Comparison of ENCODE assay signal across 9 cellular contexts in the genomic region with DNA sequence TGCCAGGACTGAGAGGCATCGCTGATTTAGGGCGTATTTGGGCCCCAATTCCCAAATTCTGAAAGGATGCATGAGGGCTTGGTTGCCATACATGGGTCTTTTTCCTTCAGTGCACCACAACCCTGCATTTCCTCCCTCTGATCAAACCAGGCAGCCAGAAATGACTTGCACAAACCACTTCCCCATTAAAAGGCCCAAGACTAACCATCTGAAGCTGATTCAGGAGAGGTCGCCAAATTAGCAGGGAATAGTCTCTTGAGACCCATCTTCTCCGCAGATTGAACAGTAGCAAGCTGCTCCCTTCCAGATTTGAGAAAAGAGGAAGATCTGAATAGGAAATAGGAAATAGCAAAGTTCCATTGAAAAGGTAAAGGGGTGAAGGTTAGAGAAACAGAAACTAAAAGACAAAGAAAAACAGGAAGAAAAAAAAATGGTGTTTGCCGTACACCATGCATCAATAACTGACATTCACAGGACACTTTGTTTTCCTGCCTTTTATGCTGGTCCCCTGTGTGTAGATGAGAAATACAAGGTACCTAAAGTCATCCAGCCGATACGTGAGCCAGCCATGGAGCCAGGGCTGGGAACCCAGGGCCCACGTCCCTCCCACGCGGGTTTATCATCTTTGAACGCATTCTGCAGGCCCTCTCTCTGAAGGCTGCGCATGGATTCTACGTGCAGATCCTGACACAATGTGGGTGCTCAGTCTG.
A peak's percentile ranks its signal among the peaks of the same experiment; 100 is the strongest.
DNase-seq lines count a peak whose midpoint lies in the region; ATAC-seq, FAIRE-seq and TF ChIP-seq lines count a peak whose summit lies in the region.
"Had no signal": no experiment of that assay in that cellular context is flagged by ENCODE, and none has a peak within 500 bp of the region (broad histone marks: within the 10 kb centered on the region; RNA-seq: fewer than 3 reads in every experiment).

No MANE protein-coding gene starts in this region.

- no peak for TF ChIP-seq CTCF in fibroblast of mammary gland (conservative IDR thresholded peaks at IDR 0.05; ENCODE audit: control insufficient read depth, insufficient read depth, low read depth, low read length)

- TF ChIP-seq POLR2A in GM12891 (IDR thresholded peaks at IDR 0.05; ENCODE audit: low read depth, low read length) = no peak

- FAIRE-seq in GM12891 (lab: Jason Lieb, UNC) = peak; percentile 78
- FAIRE-seq: pancreas had no signal

- ATAC-seq in GM21717 (IDR thresholded peaks at IDR 0.05; ENCODE audit: unreplicated experiment) = peak; percentile 94

- H3K4me3 ChIP-seq in fibroblast of mammary gland (ENCODE audit: control insufficient read depth, low read depth, low read length) = no peak overlapping the region
- H3K4me3 ChIP-seq: pancreas had no signal

- DNase-seq in GM12891 (ENCODE audit: insufficient read length, low spot score) (no peak), NCI-H1092 (lab: John Stamatoyannopoulos, UW) (peak; percentile 52), fibroblast of mammary gland (ENCODE audit: low read depth) (peak; percentile 9), activated gamma-delta T cell treated with Interleukin-2 at 50 U/mL for 16 hours (no peak), middle frontal gyrus (ENCODE audit: extremely low spot score, low spot score) (no peak), SHP77 treated with DMSO at 0.1 percent for 48 hours (lab: John Stamatoyannopoulos, UW) (no peak)
- no peak for DNase-seq in activated CD8-positive, alpha-beta memory T cell treated with anti-CD3 and anti-CD28 coated beads, Interleukin-2, amount 50 U/mL, for 4 hours
- DNase-seq: pancreas had no signal

TF ChIP-seq in GM12891, 5 proteins besides CTCF, POLR2A, EP300 and RAD21:
- TF ChIP-seq POLR2AphosphoS5 (IDR thresholded peaks at IDR 0.05; ENCODE audit: low read depth, low read length) (no peak), TAF1 (IDR thresholded peaks at IDR 0.05; ENCODE audit: low read depth, low read length) (no peak), POU2F2 (IDR thresholded peaks at IDR 0.05; ENCODE audit: low read depth, low read length) (no peak), SPI1 (IDR thresholded peaks at IDR 0.05; ENCODE audit: low read depth, low read length) (peak; percentile 95)

Comparison
In these comparisons a context has a peak if more than half of its experiments do, and no peak if none do; other contexts are left out.
1. DNase-seq: peak in NCI-H1092 (single experiment) and fibroblast of mammary gland (single experiment); none in GM12891 (single experiment), activated gamma-delta T cell treated with Interleukin-2 at 50 U/mL for 16 hours (single experiment), middle frontal gyrus (single experiment), activated CD8-positive, alpha-beta memory T cell treated with anti-CD3 and anti-CD28 coated beads, Interleukin-2, amount 50 U/mL, for 4 hours (single experiment) and SHP77 treated with DMSO at 0.1 percent for 48 hours (single experiment).